In the genomic region with DNA sequence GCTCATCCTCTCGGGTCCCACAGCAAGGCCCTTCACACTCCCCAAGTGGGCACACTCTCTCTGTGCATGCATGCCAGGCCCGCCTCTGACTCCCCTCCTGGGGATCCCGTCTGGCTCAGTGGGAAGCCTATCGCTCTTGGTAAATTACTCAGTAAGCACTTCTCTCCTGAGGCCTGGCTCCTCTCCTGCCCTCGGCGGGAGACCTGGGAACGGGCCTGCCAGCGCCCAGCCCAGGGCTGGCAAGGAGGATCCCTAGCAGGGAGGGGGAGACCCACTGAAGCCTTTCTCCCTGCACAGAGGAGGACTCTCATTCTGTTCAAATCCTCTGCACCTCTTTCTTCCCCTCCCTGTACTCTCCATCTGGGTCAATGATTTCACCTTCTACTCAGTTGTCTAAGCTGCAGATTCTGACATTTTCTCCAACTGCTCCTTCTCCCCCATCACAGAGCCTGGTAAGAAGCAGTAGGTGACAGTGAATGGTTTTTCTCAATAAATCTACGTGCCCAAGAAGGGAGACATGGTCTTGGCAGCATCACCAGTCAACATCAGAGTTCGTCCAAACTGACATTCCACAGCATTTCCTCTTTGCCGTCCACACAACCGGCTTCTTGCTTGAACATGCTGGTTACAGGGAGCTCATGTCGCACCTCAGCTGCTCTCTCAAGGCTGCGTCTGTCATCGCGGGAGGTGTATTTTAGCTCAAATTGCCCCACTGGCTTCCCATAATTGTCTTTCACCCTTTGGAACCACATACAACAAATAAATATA, we compare ENCODE assay signal across 15 cellular contexts.
"Had no signal": no experiment of that assay in that cellular context is flagged by ENCODE, and none has a peak within 500 bp of the region (broad histone marks: within the 10 kb centered on the region; RNA-seq: fewer than 3 reads in every experiment).

No MANE protein-coding gene starts in this region.

- H3K9me3 ChIP-seq: body of pancreas, esophagus muscularis mucosa, psoas muscle had no signal

- H3K27me3 Mint-ChIP-seq: activated CD8-positive, alpha-beta T cell treated with anti-CD3 and anti-CD28 coated beads for 36 hours; central memory CD8-positive, alpha-beta T cell; natural killer cell treated with Interleukin-12 subunit alpha and Interleukin-12 subunit beta and Interleukin-15 and Interleukin-18, amount 100 ng/mL, for 72 hours had no signal

- H3K4me3 ChIP-seq: body of pancreas, coronary artery, esophagus muscularis mucosa, psoas muscle had no signal

- H3K36me3 Mint-ChIP-seq: natural killer cell treated with Interleukin-12 subunit alpha and Interleukin-12 subunit beta and Interleukin-15 and Interleukin-18, amount 100 ng/mL, for 72 hours had no signal

- H3K9me3 Mint-ChIP-seq: activated CD8-positive, alpha-beta T cell treated with anti-CD3 and anti-CD28 coated beads for 36 hours; central memory CD8-positive, alpha-beta T cell; natural killer cell treated with Interleukin-12 subunit alpha and Interleukin-12 subunit beta and Interleukin-15 and Interleukin-18, amount 100 ng/mL, for 72 hours had no signal

- H3K4me1 Mint-ChIP-seq: central memory CD8-positive, alpha-beta T cell had no signal

- H3K27ac ChIP-seq: body of pancreas, esophagus muscularis mucosa, psoas muscle had no signal

- H3K27me3 ChIP-seq: body of pancreas, esophagus muscularis mucosa had no signal

- DNase-seq: activated CD4-positive, alpha-beta T cell treated with anti-CD3 and anti-CD28 coated beads for 4 hours; activated CD8-positive, alpha-beta T cell treated with anti-CD3 and anti-CD28 coated beads for 36 hours; activated naive CD4-positive, alpha-beta T cell treated with Interleukin-2 at 50 U/mL for 16 hours; amygdala; body of pancreas; hippocampal formation; kidney; occipital lobe; psoas muscle; T-helper 2 cell had no signal

- H3K27ac Mint-ChIP-seq: activated CD8-positive, alpha-beta T cell treated with anti-CD3 and anti-CD28 coated beads for 36 hours; natural killer cell treated with Interleukin-12 subunit alpha and Interleukin-12 subunit beta and Interleukin-15 and Interleukin-18, amount 100 ng/mL, for 72 hours had no signal

- ATAC-seq: activated CD8-positive, alpha-beta T cell treated with anti-CD3 and anti-CD28 coated beads for 36 hours; body of pancreas; natural killer cell treated with Interleukin-12 subunit alpha and Interleukin-12 subunit beta and Interleukin-15 and Interleukin-18, amount 100 ng/mL, for 72 hours; psoas muscle; sciatic nerve had no signal

- H3K4me3 Mint-ChIP-seq: activated CD8-positive, alpha-beta T cell treated with anti-CD3 and anti-CD28 coated beads for 36 hours; central memory CD8-positive, alpha-beta T cell; natural killer cell treated with Interleukin-12 subunit alpha and Interleukin-12 subunit beta and Interleukin-15 and Interleukin-18, amount 100 ng/mL, for 72 hours had no signal
